ENCODE assay signal across 21 cellular contexts in the genomic region with DNA sequence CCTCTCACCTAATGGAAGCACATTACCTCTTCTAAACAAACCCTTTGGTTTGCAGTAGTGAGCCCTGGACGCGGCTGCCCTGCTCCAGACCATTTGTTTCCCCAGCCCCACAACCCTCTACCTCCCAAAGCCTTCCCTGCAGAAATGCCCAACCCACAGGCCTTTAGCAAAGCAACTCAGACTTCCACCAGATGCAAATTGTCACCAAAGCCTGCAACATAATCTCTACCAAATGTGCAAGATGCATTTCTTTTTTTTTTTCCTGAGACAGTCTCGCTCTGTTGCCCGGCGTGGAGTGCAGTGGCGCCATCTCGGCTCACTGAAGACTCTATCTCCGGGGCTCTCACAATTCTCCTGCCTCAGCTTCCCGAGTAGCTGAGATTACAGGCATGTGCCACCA. TPM values are rescaled to one million over a fixed set of nuclear protein-coding genes. Genes with fewer than 3 reads are reported as not detected.
"Had no signal": no experiment of that assay in that cellular context is flagged by ENCODE, and none has a peak within 500 bp of the region (broad histone marks: within the 10 kb centered on the region; RNA-seq: fewer than 3 reads in every experiment).

No MANE protein-coding gene starts in this region.

- H3K4me3 Mint-ChIP-seq: activated CD4-positive, alpha-beta memory T cell treated with anti-CD3 and anti-CD28 coated beads for 36 hours; activated naive CD4-positive, alpha-beta T cell treated with anti-CD3 and anti-CD28 coated beads for 36 hours; brain; naive B cell; neural crest cell; stimulated activated naive B cell treated with anti-CD40 and anti-IgM and Interleukin-4, amounts not matched to agents 10 μg/mL and 1 μg/mL and 100 μg/mL, for 72 hours had no signal

- H3K36me3 Mint-ChIP-seq: activated CD4-positive, alpha-beta memory T cell treated with anti-CD3 and anti-CD28 coated beads for 36 hours; brain; naive B cell; stimulated activated naive B cell treated with anti-CD40 and anti-IgM and Interleukin-4, amounts not matched to agents 10 μg/mL and 1 μg/mL and 100 μg/mL, for 72 hours had no signal

- DNase-seq: activated CD4-positive, alpha-beta memory T cell treated with anti-CD3 and anti-CD28 coated beads for 36 hours; activated CD4-positive, alpha-beta T cell treated with anti-CD3 and anti-CD28 coated beads for 48 hours; activated CD4-positive, CD25-positive, alpha-beta regulatory T cell; activated naive CD4-positive, alpha-beta T cell treated with anti-CD3 and anti-CD28 coated beads for 36 hours; activated T-cell treated with anti-CD3 and anti-CD28 coated beads, Interleukin-2, amount 50 U/mL, for 48 hours; effector CD8-positive, alpha-beta T cell; gastrocnemius medialis; hippocampal formation; naive B cell; retina; sigmoid colon; stimulated activated CD4-positive, alpha-beta T cell treated with anti-CD3 and anti-CD28 coated beads, Interleukin-2, amount 100 ng/mL, for 48 hours; stimulated activated CD8-positive, alpha-beta memory T cell treated with anti-CD3 and anti-CD28 coated beads, Interleukin-4, amount 100 ng/mL, for 48 hours; stimulated activated naive B cell treated with anti-CD40 and anti-IgM and Interleukin-4, amounts not matched to agents 10 μg/mL and 1 μg/mL and 100 μg/mL, for 72 hours; T-helper 2 cell; transverse colon had no signal

- H3K9me3 Mint-ChIP-seq: activated CD4-positive, alpha-beta memory T cell treated with anti-CD3 and anti-CD28 coated beads for 36 hours; activated naive CD4-positive, alpha-beta T cell treated with anti-CD3 and anti-CD28 coated beads for 36 hours; naive B cell; neural crest cell; stimulated activated naive B cell treated with anti-CD40 and anti-IgM and Interleukin-4, amounts not matched to agents 10 μg/mL and 1 μg/mL and 100 μg/mL, for 72 hours had no signal

- H3K36me3 ChIP-seq: gastrocnemius medialis, sigmoid colon, transverse colon had no signal

- H3K27ac Mint-ChIP-seq: activated CD4-positive, alpha-beta memory T cell treated with anti-CD3 and anti-CD28 coated beads for 36 hours; activated naive CD4-positive, alpha-beta T cell treated with anti-CD3 and anti-CD28 coated beads for 36 hours; progenitor cell of endocrine pancreas; stimulated activated naive B cell treated with anti-CD40 and anti-IgM and Interleukin-4, amounts not matched to agents 10 μg/mL and 1 μg/mL and 100 μg/mL, for 72 hours had no signal

- H3K27me3 ChIP-seq: sigmoid colon, transverse colon had no signal

- H3K9me3 ChIP-seq: gastrocnemius medialis, mucosa of descending colon, sigmoid colon, transverse colon had no signal

- H3K4me3 ChIP-seq: gastrocnemius medialis, mucosa of descending colon, sigmoid colon, smooth muscle cell, transverse colon had no signal

RNA-seq across cellular contexts. Expression of a gene that starts 56.2 kb away (rescaled TPM):
- total RNA-seq: activated CD4-positive, alpha-beta memory T cell treated with anti-CD3 and anti-CD28 coated beads for 36 hours; activated naive CD4-positive, alpha-beta T cell treated with anti-CD3 and anti-CD28 coated beads for 36 hours; smooth muscle cell had no signal
